Comparison of ENCODE assay signal across 9 cellular contexts in the genomic region with DNA sequence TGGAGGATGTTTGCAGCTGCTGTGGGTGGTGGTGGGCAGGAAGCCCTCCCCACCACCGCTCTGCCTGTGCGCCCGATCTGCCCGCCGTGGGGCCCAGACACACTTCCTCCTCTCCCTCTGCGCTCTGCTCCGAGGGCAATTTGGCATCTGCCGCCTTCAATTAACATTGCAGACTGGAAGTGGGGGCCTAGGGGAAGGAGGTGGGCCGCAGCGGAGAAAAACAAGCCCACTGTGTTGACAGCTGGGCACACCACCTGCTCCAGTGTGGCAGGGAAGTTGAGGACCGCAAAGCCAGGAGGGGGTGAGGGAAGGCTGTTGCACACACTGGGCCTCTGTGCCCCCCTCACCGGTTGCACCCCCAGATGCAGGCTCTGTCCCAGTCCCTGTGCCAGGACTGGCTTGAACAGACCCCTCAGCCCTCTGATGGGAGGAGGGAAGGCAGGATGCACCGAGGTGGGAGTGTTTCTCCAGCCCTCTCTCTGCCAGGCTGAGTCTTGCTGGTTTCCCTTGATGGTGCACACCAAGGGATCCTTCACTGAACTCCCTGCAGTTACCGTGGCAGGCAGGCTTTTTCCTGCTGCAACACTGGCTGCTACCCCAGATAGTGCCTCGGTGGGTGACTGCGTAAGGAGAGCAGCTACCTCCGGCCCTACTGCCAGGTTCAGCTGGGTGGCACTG.
A peak's percentile ranks its signal among the peaks of the same experiment; 100 is the strongest.
DNase-seq lines count a peak whose midpoint lies in the region; ATAC-seq and TF ChIP-seq lines count a peak whose summit lies in the region.
"Had no signal": no experiment of that assay in that cellular context is flagged by ENCODE, and none has a peak within 500 bp of the region (broad histone marks: within the 10 kb centered on the region; RNA-seq: fewer than 3 reads in every experiment).

No MANE protein-coding gene starts in this region.

- H4K8ac ChIP-seq in trophoblast cell (ENCODE audit: low read depth, low read length): no peak overlapping the region

- no peak overlapping the region for H3K23ac ChIP-seq in trophoblast cell (ENCODE audit: low read length)

- H3K4me1 Mint-ChIP-seq in activated CD4-positive, alpha-beta T cell treated with anti-CD3 and anti-CD28 coated beads, Interleukin-2, amount 10 ng/mL, durations not matched to agents 24 days and 14 days: peaks cover 33% of the 10 kb centered on the region

- H3K27ac Mint-ChIP-seq in activated CD4-positive, alpha-beta T cell treated with anti-CD3 and anti-CD28 coated beads, Interleukin-2, amount 10 ng/mL, durations not matched to agents 24 days and 14 days: peak overlapping the region; percentile 38

- H3K18ac ChIP-seq in trophoblast cell (ENCODE audit: low read length): no peak overlapping the region

- H2BK12ac ChIP-seq in trophoblast cell (ENCODE audit: low read length): no peak overlapping the region

- peak overlapping the region; percentile 42 for H3K4me3 Mint-ChIP-seq in activated CD4-positive, alpha-beta T cell treated with anti-CD3 and anti-CD28 coated beads, Interleukin-2, amount 10 ng/mL, durations not matched to agents 24 days and 14 days

- no peak overlapping the region for H2BK5ac ChIP-seq in trophoblast cell (ENCODE audit: low read depth, low read length, poor library complexity)

- H3K4ac ChIP-seq in trophoblast cell (ENCODE audit: low read depth, low read length): no peak overlapping the region

- H3K9me3 ChIP-seq in BLaER1: no peaks in the 10 kb centered on the region
- no peaks in the 10 kb centered on the region for H3K9me3 ChIP-seq in lower lobe of right lung
- peaks cover 3% of the 10 kb centered on the region for H3K9me3 ChIP-seq in trophoblast cell (ENCODE audit: insufficient read depth, low read depth, low read length)

- no peaks in the 10 kb centered on the region for H3K79me1 ChIP-seq in trophoblast cell (ENCODE audit: low read length)

- H3K14ac ChIP-seq in trophoblast cell (ENCODE audit: low read length): no peak overlapping the region

- H4K12ac ChIP-seq in trophoblast cell (ENCODE audit: low read depth, low read length): no peak overlapping the region

- no peaks in the 10 kb centered on the region for H3K27me3 ChIP-seq in BLaER1
- H3K27me3 ChIP-seq in lower lobe of right lung (ENCODE audit: low read depth): no peaks in the 10 kb centered on the region
- H3K27me3 ChIP-seq in trophoblast cell (ENCODE audit: insufficient read depth, low read length): no peaks in the 10 kb centered on the region

- H2AK5ac ChIP-seq in trophoblast cell (ENCODE audit: low read length): no peak overlapping the region

- peak overlapping the region; percentile 19 for H3K4me3 ChIP-seq in BLaER1
- H3K4me3 ChIP-seq in lower lobe of right lung: no peak overlapping the region
- no peak overlapping the region for H3K4me3 ChIP-seq in trophoblast cell (ENCODE audit: low read depth, low read length)
- no peak overlapping the region for H3K4me3 ChIP-seq in foreskin fibroblast (ENCODE audit: low read depth in 1 of 2, low read length in 2 of 2)

- H3K9ac ChIP-seq in BLaER1: peak overlapping the region; percentile 80
- H3K9ac ChIP-seq in trophoblast cell (ENCODE audit: low read length): no peak overlapping the region
- H3K9ac ChIP-seq: KMS-11 had no signal

- TF ChIP-seq CTCF in lower lobe of right lung (IDR thresholded peaks at IDR 0.05) (no peak), foreskin fibroblast (IDR thresholded peaks at IDR 0.05; ENCODE audit: low read depth, low read length) (no peak)

- ATAC-seq in lower lobe of right lung (peak; percentile 42 to 45), HG03571 (IDR thresholded peaks at IDR 0.05; ENCODE audit: unreplicated experiment) (no peak)

- H3K79me2 ChIP-seq in trophoblast cell (ENCODE audit: control insufficient read depth, insufficient read depth, low read length, poor library complexity): no peaks in the 10 kb centered on the region

- no peak overlapping the region for H2BK120ac ChIP-seq in trophoblast cell (ENCODE audit: insufficient read depth, low read length, poor library complexity)

- no peak overlapping the region for H4K91ac ChIP-seq in trophoblast cell (ENCODE audit: low read depth, low read length)

- H3K4me1 ChIP-seq in BLaER1 (peaks cover 96% of the 10 kb centered on the region), lower lobe of right lung (peaks cover 23% of the 10 kb centered on the region), trophoblast cell (ENCODE audit: control insufficient read depth in 1 of 2, insufficient read depth in 2 of 2, low read length in 2 of 2) (peaks cover 0 to 3% of the 10 kb centered on the region in 2 experiments)

- H3K27ac ChIP-seq in BLaER1 (peak overlapping the region; percentile 96), lower lobe of right lung (no peak overlapping the region), trophoblast cell (ENCODE audit: low read depth, low read length) (no peak overlapping the region)
- H3K27ac ChIP-seq: KMS-11 had no signal

- DNase-seq in NCI-H1694 treated with DMSO at 0.1 percent for 48 hours (lab: John Stamatoyannopoulos, UW) (peak; percentile 97), lower lobe of right lung (no peak), globus pallidus (ENCODE audit: low spot score) (no peak), trophoblast cell (no peak), foreskin fibroblast (no peak)
- DNase-seq in activated CD4-positive, alpha-beta T cell treated with anti-CD3 and anti-CD28 coated beads, Interleukin-2, amount 10 ng/mL, durations not matched to agents 24 days and 14 days: peak; percentile 78

- intact Hi-C loops in activated CD4-positive, alpha-beta T cell treated with anti-CD3 and anti-CD28 coated beads, Interleukin-2, amount 10 ng/mL, durations not matched to agents 24 days and 14 days (cut with micrococcal nuclease): no loop called here
- intact Hi-C loops in lower lobe of right lung (cut with DNase I): no loop called here

- no peak overlapping the region for H2AFZ ChIP-seq in trophoblast cell (ENCODE audit: insufficient read depth, low read length, poor library complexity)

- H3K27me3 Mint-ChIP-seq in activated CD4-positive, alpha-beta T cell treated with anti-CD3 and anti-CD28 coated beads, Interleukin-2, amount 10 ng/mL, durations not matched to agents 24 days and 14 days: peaks cover 3% of the 10 kb centered on the region

- no peaks in the 10 kb centered on the region for H3K36me3 Mint-ChIP-seq in activated CD4-positive, alpha-beta T cell treated with anti-CD3 and anti-CD28 coated beads, Interleukin-2, amount 10 ng/mL, durations not matched to agents 24 days and 14 days (ENCODE audit: low read depth)

- H3K36me3 ChIP-seq in BLaER1 (no peaks in the 10 kb centered on the region), lower lobe of right lung (no peaks in the 10 kb centered on the region), trophoblast cell (ENCODE audit: control insufficient read depth in 1 of 2, insufficient read depth in 2 of 2, low read length in 2 of 2) (no peaks in the 10 kb centered on the region)

- H4K20me1 ChIP-seq in BLaER1: no peaks in the 10 kb centered on the region

- peak overlapping the region; percentile 97 for H3K4me2 ChIP-seq in BLaER1
- H3K4me2 ChIP-seq in trophoblast cell (ENCODE audit: low read length): no peak overlapping the region
- H3K4me2 ChIP-seq: KMS-11 had no signal

- WGBS in trophoblast cell (ENCODE audit: extremely low coverage, insufficient coverage, insufficient read length): no CpG with 5 or more reads among the region's 17 CpGs

- no peaks in the 10 kb centered on the region for H3K9me3 Mint-ChIP-seq in activated CD4-positive, alpha-beta T cell treated with anti-CD3 and anti-CD28 coated beads, Interleukin-2, amount 10 ng/mL, durations not matched to agents 24 days and 14 days

Comparison
In these comparisons a context has a peak if more than half of its experiments do, and no peak if none do; other contexts are left out.
1. DNase-seq: peak in NCI-H1694 treated with DMSO at 0.1 percent for 48 hours (single experiment) and activated CD4-positive, alpha-beta T cell treated with anti-CD3 and anti-CD28 coated beads, Interleukin-2, amount 10 ng/mL, durations not matched to agents 24 days and 14 days (single experiment); none in lower lobe of right lung (single experiment), globus pallidus (single experiment), trophoblast cell (0 of 2) and foreskin fibroblast (0 of 2).